ENCODE assay signal across 1 cellular context in the genomic region with DNA sequence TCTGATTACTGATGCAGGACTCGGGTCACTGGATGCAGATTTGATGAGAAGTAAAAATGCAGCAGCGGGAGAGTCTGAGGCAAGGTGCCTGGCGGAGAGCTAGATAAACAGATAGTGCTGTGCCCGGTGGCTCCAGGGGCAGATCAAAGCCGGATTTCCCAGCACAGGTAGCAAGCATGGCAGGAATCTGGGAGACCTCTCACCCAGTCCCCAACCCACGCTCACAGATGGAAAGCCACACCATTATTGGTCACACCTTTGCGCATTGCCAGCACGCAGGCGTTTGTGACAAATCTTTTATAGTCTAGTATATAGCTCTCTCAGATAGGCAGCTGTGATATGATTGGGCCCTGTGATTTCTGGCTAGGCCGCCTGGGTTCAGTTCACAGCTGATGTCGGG.
TF ChIP-seq lines count a peak whose summit lies in the region.

No MANE protein-coding gene starts in this region.

TF ChIP-seq in IMR-90, 13 proteins besides CTCF, POLR2A, EP300 and RAD21 (continued from another document):
- TF ChIP-seq ELK1 (IDR thresholded peaks at IDR 0.05; ENCODE audit: borderline replicate concordance, low read depth, low read length), result no peak
- TF ChIP-seq MXI1 (IDR thresholded peaks at IDR 0.05; ENCODE audit: borderline replicate concordance, low read depth, low read length), result no peak
TF ChIP-seq in IMR-90: peak in this region for 0.
